ENCODE assay signal across 13 cellular contexts in the genomic region with DNA sequence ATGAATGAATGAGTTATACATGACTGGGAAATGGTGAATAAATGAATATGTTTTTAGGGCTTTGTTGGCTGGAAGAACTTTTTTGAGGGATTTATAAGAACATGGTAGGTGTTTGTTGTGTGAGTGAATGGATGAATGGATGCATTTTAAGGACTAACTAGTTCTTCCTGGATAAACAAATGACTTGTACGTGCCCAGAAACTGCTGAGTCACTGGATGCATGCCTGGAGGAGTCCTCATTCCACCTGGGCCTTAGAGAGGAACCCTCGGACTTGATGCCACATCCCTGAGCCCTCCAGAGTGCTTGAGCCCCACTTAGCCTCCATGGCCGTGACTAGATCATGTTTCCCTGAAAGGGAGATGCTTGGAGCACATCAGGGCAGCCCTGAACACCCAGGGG.
DNase-seq lines count a peak whose midpoint lies in the region; ATAC-seq and TF ChIP-seq lines count a peak whose summit lies in the region.
"Had no signal": no experiment of that assay in that cellular context is flagged by ENCODE, and none has a peak within 500 bp of the region (broad histone marks: within the 10 kb centered on the region; RNA-seq: fewer than 3 reads in every experiment).

No MANE protein-coding gene starts in this region.

- WGBS in thyroid gland, 2 donors, result 23 to 42% methylated on average over 3 of the region's 3 CpGs

- H2AFZ ChIP-seq in fibroblast of lung (ENCODE audit: low read length), result no peak overlapping the region

- H3K4me2 ChIP-seq in fibroblast of lung (ENCODE audit: extremely low read depth, insufficient read depth, low read length), result no peak overlapping the region

- POLR2A ChIA-PET in MCF 10A (lab: Yijun Ruan, JAX), result no interaction called here

- peaks cover 8% of the 10 kb centered on the region for H3K4me1 Mint-ChIP-seq in MCF 10A (ENCODE audit: insufficient read depth, unreplicated experiment)
- H3K4me1 Mint-ChIP-seq in activated T-cell treated with anti-CD3 and anti-CD28 coated beads, Interleukin-2, amount 50 U/mL, for 72 hours (ENCODE audit: low read depth), result no peaks in the 10 kb centered on the region

- no peaks in the 10 kb centered on the region for H3K27me3 Mint-ChIP-seq in MCF 10A (ENCODE audit: insufficient read depth, unreplicated experiment)
- H3K27me3 Mint-ChIP-seq in activated T-cell treated with anti-CD3 and anti-CD28 coated beads, Interleukin-2, amount 50 U/mL, for 72 hours (ENCODE audit: low read depth), result no peaks in the 10 kb centered on the region

- no peaks in the 10 kb centered on the region for H3K79me2 ChIP-seq in fibroblast of lung (ENCODE audit: control insufficient read depth, insufficient read depth, low read length)

- intact Hi-C loops in MCF 10A (cut with micrococcal nuclease) (no loop called here), breast epithelium (cut with DNase I; ENCODE audit: low total_unique reads) (no loop called here), thyroid gland (cut with DNase I) (no loop called here), dorsolateral prefrontal cortex (cut with DNase I) (no loop called here)

- H4K20me1 ChIP-seq in fibroblast of lung (ENCODE audit: control insufficient read depth, extremely low read depth, insufficient read depth, low read length), result no peaks in the 10 kb centered on the region

- H3K36me3 ChIP-seq in breast epithelium (no peaks in the 10 kb centered on the region), fibroblast of lung (ENCODE audit: control insufficient read depth, insufficient read depth, low read length) (no peaks in the 10 kb centered on the region), thyroid gland (no peaks in the 10 kb centered on the region)
- H3K36me3 ChIP-seq: heart left ventricle had no signal

- no peaks in the 10 kb centered on the region for H3K36me3 Mint-ChIP-seq in MCF 10A (ENCODE audit: insufficient read depth, unreplicated experiment)
- no peaks in the 10 kb centered on the region for H3K36me3 Mint-ChIP-seq in activated T-cell treated with anti-CD3 and anti-CD28 coated beads, Interleukin-2, amount 50 U/mL, for 72 hours (ENCODE audit: insufficient read depth in 2 of 2)

- CTCF ChIA-PET in MCF 10A (lab: Yijun Ruan, JAX), result no interaction called here

- H3K4me1 ChIP-seq in breast epithelium (no peaks in the 10 kb centered on the region), fibroblast of lung (ENCODE audit: control insufficient read depth, extremely low read depth, insufficient read depth, low read length) (peaks cover 3% of the 10 kb centered on the region), thyroid gland (peaks cover 30 to 35% of the 10 kb centered on the region in 2 donors)
- H3K4me1 ChIP-seq: heart left ventricle had no signal

- no peak for TF ChIP-seq POLR2A in breast epithelium (IDR thresholded peaks at IDR 0.05)
- peak in 1 of 2 donors; percentile 38 for TF ChIP-seq POLR2A in thyroid gland (IDR thresholded peaks at IDR 0.05)

- no peak overlapping the region for H3K4me3 ChIP-seq in breast epithelium
- H3K4me3 ChIP-seq in fibroblast of lung (replicated peaks in 1 of 4; ENCODE audit: control extremely low read depth in 1 of 4, insufficient read depth in 1 of 4, low read depth in 3 of 4, low read length in 4 of 4), result no peak overlapping the region
- H3K4me3 ChIP-seq in thyroid gland (replicated peaks in 1 of 3), result no peak overlapping the region
- no peak overlapping the region for H3K4me3 ChIP-seq in dorsolateral prefrontal cortex
- H3K4me3 ChIP-seq: heart left ventricle had no signal

- peak overlapping the region in 1 of 2 donors; percentile 32 for H3K27ac ChIP-seq in breast epithelium
- H3K27ac ChIP-seq in fibroblast of lung (ENCODE audit: insufficient read depth, low read length), result peak overlapping the region; percentile 10
- H3K27ac ChIP-seq in thyroid gland, result peak overlapping the region; percentile 56 to 87 (median 85)
- peak overlapping the region in 1 of 59 donors; percentile 24 for H3K27ac ChIP-seq in dorsolateral prefrontal cortex
- H3K27ac ChIP-seq: heart left ventricle had no signal

- no TSS peak for BruUV-seq in MCF 10A (replicated peaks; lab: Mats Ljungman, UMichigan)

- DNase-seq in MCF 10A (ENCODE audit: unreplicated experiment), result peak; percentile 55
- no peak for DNase-seq in breast epithelium (ENCODE audit: low spot score in 2 of 2)
- DNase-seq in RPMI7951 (ENCODE audit: low read depth), result peak; percentile 68
- peak; percentile 43 to 78 for DNase-seq in fibroblast of lung (ENCODE audit: low read depth in 2 of 2)
- peak; percentile 94 to 96 for DNase-seq in thyroid gland
- DNase-seq in activated T-cell treated with anti-CD3 and anti-CD28 coated beads, Interleukin-2, amount 50 U/mL, for 72 hours, result no peak
- no peak for DNase-seq in dorsolateral prefrontal cortex
- no peak for DNase-seq in DMS114 treated with DMSO at 0.1 percent for 48 hours (lab: John Stamatoyannopoulos, UW; ENCODE audit: unreplicated experiment)
- DNase-seq: aorta; heart left ventricle; NCI-H2171 treated with DMSO at 0.1 percent for 48 hours; small intestine; stimulated activated CD8-positive, alpha-beta memory T cell treated with anti-CD3 and anti-CD28 coated beads, Interleukin-4, amount 100 ng/mL, for 48 hours had no signal

- H3K27me3 ChIP-seq in breast epithelium (no peaks in the 10 kb centered on the region), fibroblast of lung (ENCODE audit: control insufficient read depth, insufficient read depth, low read length) (no peaks in the 10 kb centered on the region), thyroid gland (no peaks in the 10 kb centered on the region), dorsolateral prefrontal cortex (no peaks in the 10 kb centered on the region)
- H3K27me3 ChIP-seq: heart left ventricle had no signal

- TF ChIP-seq CTCF in MCF 10A (IDR thresholded peaks at IDR 0.05; ENCODE audit: unreplicated experiment) (no peak), breast epithelium (IDR thresholded peaks at IDR 0.05) (no peak), fibroblast of lung (conservative IDR thresholded peaks at IDR 0.05 in 1 of 2, IDR thresholded peaks at IDR 0.05 in 1 of 2; ENCODE audit: low read depth in 1 of 2, low read length in 2 of 2) (no peak), thyroid gland (IDR thresholded peaks at IDR 0.05) (no peak), dorsolateral prefrontal cortex (IDR thresholded peaks at IDR 0.05 in 54 of 56, conservative IDR thresholded peaks at IDR 0.05 in 2 of 56; ENCODE audit: low read depth in 1 of 56, partially characterized antibody in 56 of 56) (no peak)

- H3K9me3 ChIP-seq in breast epithelium (no peaks in the 10 kb centered on the region), fibroblast of lung (ENCODE audit: control insufficient read depth, insufficient read depth, low read depth, low read length) (no peaks in the 10 kb centered on the region), thyroid gland (no peaks in the 10 kb centered on the region)
- H3K9me3 ChIP-seq: heart left ventricle had no signal

- H3K27ac Mint-ChIP-seq in MCF 10A (ENCODE audit: low read depth, unreplicated experiment), result peak overlapping the region; percentile 2
- H3K27ac Mint-ChIP-seq in activated T-cell treated with anti-CD3 and anti-CD28 coated beads, Interleukin-2, amount 50 U/mL, for 72 hours, result no peak overlapping the region

- no peak for ATAC-seq in activated T-cell treated with anti-CD3 and anti-CD28 coated beads, Interleukin-2, amount 50 U/mL, for 72 hours (replicated peaks in 1 of 2)
- ATAC-seq: heart left ventricle had no signal

- H3K4me3 Mint-ChIP-seq in MCF 10A (ENCODE audit: unreplicated experiment), result no peak overlapping the region
- H3K4me3 Mint-ChIP-seq in activated T-cell treated with anti-CD3 and anti-CD28 coated beads, Interleukin-2, amount 50 U/mL, for 72 hours, result no peak overlapping the region

- no peak overlapping the region for H3K9ac ChIP-seq in fibroblast of lung (ENCODE audit: insufficient read depth, low read length)

- no peaks in the 10 kb centered on the region for H3K9me3 Mint-ChIP-seq in MCF 10A (ENCODE audit: unreplicated experiment)
- H3K9me3 Mint-ChIP-seq in activated T-cell treated with anti-CD3 and anti-CD28 coated beads, Interleukin-2, amount 50 U/mL, for 72 hours, result no peaks in the 10 kb centered on the region

Comparison
In these comparisons a context has a peak if more than half of its experiments do, and no peak if none do; other contexts are left out.
1. DNase-seq: peak in MCF 10A (single experiment), RPMI7951 (single experiment), fibroblast of lung (2 of 2) and thyroid gland (2 of 2); none in breast epithelium (0 of 2), activated T-cell treated with anti-CD3 and anti-CD28 coated beads, Interleukin-2, amount 50 U/mL, for 72 hours (0 of 2), dorsolateral prefrontal cortex (0 of 10) and DMS114 treated with DMSO at 0.1 percent for 48 hours (single experiment).